8 cellular contexts compared by ENCODE assay signal in genomic region chr4:75512336-75513211, GRCh38. TPM values are rescaled to one million over a fixed set of nuclear protein-coding genes. Genes with fewer than 3 reads are reported as not detected.
A peak's percentile ranks its signal among the peaks of the same experiment; 100 is the strongest.
DNase-seq lines count a peak whose midpoint lies in the region; ATAC-seq and TF ChIP-seq lines count a peak whose summit lies in the region.

No MANE protein-coding gene starts in this region.

- H3K27ac ChIP-seq in GM23248 (peak overlapping the region; percentile 92), suprapubic skin (peak overlapping the region; percentile 98)

- no peak for TF ChIP-seq EP300 in suprapubic skin (IDR thresholded peaks at IDR 0.05)

- H3K36me3 ChIP-seq in GM23248 (ENCODE audit: low read depth) (peaks cover 6% of the 10 kb centered on the region), suprapubic skin (peaks cover 13% of the 10 kb centered on the region)

- DNase-seq in AG04449 (ENCODE audit: low read depth, low spot score), result no peak
- DNase-seq in GM23248, result peak; percentile 63
- peak; percentile 25 for DNase-seq in SW480 (ENCODE audit: low spot score)
- DNase-seq in glomerular endothelial cell (ENCODE audit: extremely low read depth, low read depth, low spot score), result peak; percentile 70
- DNase-seq in suprapubic skin (ENCODE audit: low spot score in 2 of 2), result no peak
- no peak for DNase-seq in effector CD4-positive, alpha-beta T cell

- POLR2A ChIA-PET in AG04449 (lab: Yijun Ruan, JAX), result no interaction called here

- ATAC-seq in HG03095 (IDR thresholded peaks at IDR 0.05; ENCODE audit: unreplicated experiment) (no peak), GM19351 (IDR thresholded peaks at IDR 0.05; ENCODE audit: unreplicated experiment) (no peak)

- 54 to 60% methylated on average over 6 of the region's 6 CpGs for WGBS in GM23248 (ENCODE audit: low coverage in 1 of 2, low lambda C conversion rate in 2 of 2, missing lambda C conversion rate in 2 of 2), 2 experiments
- 39% methylated on average over 6 of the region's 6 CpGs for WGBS in suprapubic skin

- TF ChIP-seq CTCF in AG04449 (IDR thresholded peaks at IDR 0.05; ENCODE audit: insufficient read depth, low read length, missing control alignments) (no peak), suprapubic skin (IDR thresholded peaks at IDR 0.05) (no peak)

- no peaks in the 10 kb centered on the region for H4K20me1 ChIP-seq in GM23248 (ENCODE audit: insufficient read depth)

- H3K27me3 ChIP-seq in GM23248 (replicated peaks; ENCODE audit: insufficient read depth) (no peaks in the 10 kb centered on the region), suprapubic skin (no peaks in the 10 kb centered on the region)

- H3K4me1 ChIP-seq in GM23248 (ENCODE audit: insufficient read depth) (peaks cover 39% of the 10 kb centered on the region), suprapubic skin (peaks cover 59% of the 10 kb centered on the region)

- TF ChIP-seq POLR2A in suprapubic skin (IDR thresholded peaks at IDR 0.05), result no peak

- CTCF ChIA-PET in AG04449 (lab: Yijun Ruan, JAX), result interaction anchor here (1.5 kb wide), 1 partner anchor 335 kb away, joined by 3 read pairs; no protein-coding TSS in a partner anchor

- H3F3A ChIP-seq in GM23248 (ENCODE audit: insufficient read depth), result peaks cover 33% of the 10 kb centered on the region

- H3K79me2 ChIP-seq in GM23248 (ENCODE audit: insufficient read depth), result peaks cover 90% of the 10 kb centered on the region

- H3K4me3 ChIP-seq in AG04449 (ENCODE audit: low read depth, low read length), result peak overlapping the region; percentile 97
- H3K4me3 ChIP-seq in GM23248, result peak overlapping the region; percentile 93
- peak overlapping the region; percentile 90 for H3K4me3 ChIP-seq in suprapubic skin

- no peaks in the 10 kb centered on the region for H3K9me2 ChIP-seq in GM23248 (ENCODE audit: insufficient read depth)

- H2AFZ ChIP-seq in GM23248, result peak overlapping the region; percentile 96

- H3K9ac ChIP-seq in GM23248, result peak overlapping the region; percentile 90

- in situ Hi-C loops in GM23248 (cut with MboI), result no loop called here

- H3K9me3 ChIP-seq in GM23248 (ENCODE audit: low read depth), result no peaks in the 10 kb centered on the region
- no peaks in the 10 kb centered on the region for H3K9me3 ChIP-seq in suprapubic skin

- peak overlapping the region; percentile 88 for H3K4me2 ChIP-seq in GM23248 (ENCODE audit: unreplicated experiment)

RNA-seq across cellular contexts. Expression of gene RCHY1, which starts 1.6 kb away (rescaled TPM):
- total RNA-seq in GM23248 (2014; rRNA removed; shearing (Covaris generic)), result 10.5 and 23.6 TPM in 2 replicates
- polyA plus RNA-seq in GM23248 (2016; fragmentation: Nextera tagmentation; extraction: Ambion mirVana), result 16.9 and 18.8 TPM in 2 replicates
- total RNA-seq in glomerular endothelial cell, result 19.6 and 33.6 TPM in 2 replicates
- 10 to 100 TPM; 11.4 to 24.2 (median 20.6) TPM for total RNA-seq in suprapubic skin

RNA-seq across cellular contexts. Expression of gene THAP6, which starts 1.7 kb away (rescaled TPM):
- total RNA-seq in GM23248 (2014; rRNA removed; shearing (Covaris generic)), result 17.3 and 23.5 TPM in 2 replicates
- polyA plus RNA-seq in GM23248 (2016; fragmentation: Nextera tagmentation; extraction: Ambion mirVana), result 13.2 TPM in 2 replicates
- total RNA-seq in glomerular endothelial cell, result 5.8 and 9.7 TPM in 2 replicates
- 10 to 100 TPM; 13.0 to 45.0 (median 17.0) TPM for total RNA-seq in suprapubic skin

RNA-seq across cellular contexts. Expression of gene ODAPH, which starts 43.3 kb away (rescaled TPM):
- total RNA-seq in GM23248 (2014; rRNA removed; shearing (Covaris generic)), result not detected in 2 replicates
- polyA plus RNA-seq in GM23248 (2016; fragmentation: Nextera tagmentation; extraction: Ambion mirVana), result not detected in 2 replicates
- total RNA-seq in glomerular endothelial cell, result 1.0 TPM in 1 of 2 replicates, not detected in the other
- under 1 TPM in 1 of 4 donors, not detected in 3; 0.56 TPM for total RNA-seq in suprapubic skin

Comparison
In these comparisons a context has a peak if more than half of its experiments do, and no peak if none do; other contexts are left out.
1. DNase-seq: peak in GM23248 (single experiment), SW480 (single experiment) and glomerular endothelial cell (single experiment); none in AG04449 (single experiment), suprapubic skin (0 of 2) and effector CD4-positive, alpha-beta T cell (single experiment).
2. Peak in every context shown above with its lines, with median percentiles within 50 percentile points of each other: H3K4me3 ChIP-seq.